ENCODE assay signal across 22 cellular contexts in the genomic region with DNA sequence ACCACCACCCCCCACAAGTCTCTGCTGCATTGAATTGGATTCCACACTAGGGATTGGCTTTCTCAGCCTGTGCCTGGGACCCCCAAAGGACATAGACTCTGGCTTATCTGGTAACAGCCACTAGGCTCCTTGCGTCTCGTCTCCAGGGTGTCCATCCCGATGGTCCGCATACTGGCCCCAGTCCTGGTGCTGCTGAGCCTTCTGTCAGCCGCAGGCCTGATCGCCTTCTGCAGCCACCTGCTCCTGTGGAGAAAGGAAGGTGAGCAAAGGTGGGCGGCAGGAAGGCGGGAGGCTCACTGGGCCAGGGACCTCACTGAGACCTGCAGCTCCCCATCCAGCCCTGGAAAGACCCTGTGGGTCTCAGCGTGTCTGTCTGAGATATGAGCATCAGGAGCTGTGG. TPM values are rescaled to one million over a fixed set of nuclear protein-coding genes. Genes with fewer than 3 reads are reported as not detected.
DNase-seq lines count a peak whose midpoint lies in the region; ATAC-seq, FAIRE-seq and TF ChIP-seq lines count a peak whose summit lies in the region.
"Had no signal": no experiment of that assay in that cellular context is flagged by ENCODE, and none has a peak within 500 bp of the region (broad histone marks: within the 10 kb centered on the region; RNA-seq: fewer than 3 reads in every experiment).

No MANE protein-coding gene starts in this region.

- H3K4me1 ChIP-seq in NT2/D1 (ENCODE audit: insufficient read depth, insufficient read length): peaks cover 10% of the 10 kb centered on the region
- H3K4me1 ChIP-seq in neuronal stem cell (ENCODE audit: control insufficient read depth in 2 of 2, insufficient read depth in 1 of 2, low read depth in 1 of 2, low read length in 2 of 2): peaks cover 4 to 9% of the 10 kb centered on the region in 2 donors
- H3K4me1 ChIP-seq: BE2C had no signal

- no peak for ATAC-seq in HG03039 (IDR thresholded peaks at IDR 0.05; ENCODE audit: unreplicated experiment)
- ATAC-seq: GM12878 had no signal

- no peak overlapping the region for H3K14ac ChIP-seq in neuronal stem cell (ENCODE audit: low read length)

- no peak overlapping the region for H2BK120ac ChIP-seq in neuronal stem cell (ENCODE audit: low read depth, low read length)

- no peak overlapping the region for H4K8ac ChIP-seq in neuronal stem cell (ENCODE audit: low read depth, low read length)

- TF ChIP-seq CTCF in D721Med (IDR thresholded peaks at IDR 0.05; ENCODE audit: insufficient read depth, missing control alignments): no peak

- H3K9me3 ChIP-seq in NT2/D1 (ENCODE audit: insufficient read depth, low read length) (no peaks in the 10 kb centered on the region), neuronal stem cell (replicated peaks in 1 of 2; ENCODE audit: control insufficient read depth in 2 of 2, insufficient read depth in 1 of 2, low read depth in 1 of 2, low read length in 2 of 2) (no peaks in the 10 kb centered on the region)
- H3K9me3 ChIP-seq: BE2C had no signal

- H2BK5ac ChIP-seq in neuronal stem cell (ENCODE audit: low read length): no peak overlapping the region

- H3K4me3 ChIP-seq in NT2/D1 (ENCODE audit: insufficient read length, low read depth): no peak overlapping the region
- H3K4me3 ChIP-seq in neuronal stem cell (ENCODE audit: low read length in 2 of 2): no peak overlapping the region
- H3K4me3 ChIP-seq: GM12878 had no signal

- no peak overlapping the region for H3K4me2 ChIP-seq in neuronal stem cell (ENCODE audit: insufficient read depth, low read length, poor library complexity, severe bottlenecking)

- no peaks in the 10 kb centered on the region for H3K79me1 ChIP-seq in neuronal stem cell (ENCODE audit: low read depth, low read length)

- H2BK12ac ChIP-seq in neuronal stem cell (ENCODE audit: low read length): no peak overlapping the region

- no peak overlapping the region for H2AFZ ChIP-seq in neuronal stem cell (ENCODE audit: low read length)

- DNase-seq in D341Med (ENCODE audit: low spot score) (peak; percentile 30), G401 (ENCODE audit: low spot score) (peak; percentile 37), NT2/D1 (ENCODE audit: low read depth, low spot score) (no peak), neuronal stem cell (ENCODE audit: low spot score) (no peak), D721Med (ENCODE audit: insufficient read length, low spot score) (no peak), mesenteric fat pad (ENCODE audit: low spot score) (no peak)
- no peak for DNase-seq in stimulated activated CD4-positive, alpha-beta T cell treated with anti-CD3 and anti-CD28 coated beads, Interleukin-2, amount 100 ng/mL, for 24 hours
- DNase-seq: ACHN; BE2C; C1 segment of cervical spinal cord; CD4-positive, CD25-positive, alpha-beta regulatory T cell; CD8-positive, alpha-beta memory T cell; COR-L47; DMS153; DMS79; GF-D8; GOT3; H9 had no signal

- no CpG with 5 or more reads among the region's 9 CpGs for WGBS in neuronal stem cell (ENCODE audit: extremely low coverage in 2 of 2, insufficient read length in 2 of 2, insufficient replicate concordance in 1 of 2), 2 donors

- H3K9ac ChIP-seq in NT2/D1 (ENCODE audit: insufficient read length, low read depth) (peak overlapping the region; percentile 16), neuronal stem cell (ENCODE audit: low read depth, low read length, poor library complexity) (no peak overlapping the region)

- H2BK15ac ChIP-seq in neuronal stem cell (ENCODE audit: low read length): no peak overlapping the region

- peak overlapping the region; percentile 6 for H3K18ac ChIP-seq in neuronal stem cell (ENCODE audit: low read length)

- H3K23ac ChIP-seq in neuronal stem cell (ENCODE audit: low read depth, low read length, poor library complexity): no peak overlapping the region

- H4K91ac ChIP-seq in neuronal stem cell (ENCODE audit: low read depth, low read length, poor library complexity): no peak overlapping the region

- H2AK5ac ChIP-seq in neuronal stem cell (ENCODE audit: low read depth, low read length): no peak overlapping the region

- in situ Hi-C loops in G401 (cut with HindIII; ENCODE audit: low sequenced_read_pairs): no loop called here

- no peak overlapping the region for H3K27ac ChIP-seq in neuronal stem cell (replicated peaks; ENCODE audit: low read length)

- H3K36me3 ChIP-seq in NT2/D1 (ENCODE audit: insufficient read depth, insufficient read length, low read length): no peaks in the 10 kb centered on the region
- no peaks in the 10 kb centered on the region for H3K36me3 ChIP-seq in neuronal stem cell (replicated peaks in 1 of 2; ENCODE audit: control insufficient read depth in 2 of 2, insufficient read depth in 2 of 2, low read length in 2 of 2)
- H3K36me3 ChIP-seq: BE2C had no signal

- H3K4ac ChIP-seq in neuronal stem cell (ENCODE audit: low read length): no peak overlapping the region

- H3K27me3 ChIP-seq in NT2/D1 (ENCODE audit: insufficient read depth, insufficient read length) (peaks cover 3% of the 10 kb centered on the region), neuronal stem cell (ENCODE audit: control insufficient read depth in 3 of 3, insufficient read depth in 3 of 3, low read depth in 1 of 3, low read length in 3 of 3) (peaks cover 0 to 58% (median 0%) of the 10 kb centered on the region in 3 experiments)
- H3K27me3 ChIP-seq: BE2C had no signal

- no peak for FAIRE-seq in D721Med (lab: Jason Lieb, UNC)
- FAIRE-seq: A204.1, GM12878 had no signal

RNA-seq across cellular contexts. Expression of gene CD300LG, which starts 8.1 kb away (rescaled TPM):
- 0.31 TPM in 1 of 2 replicates, not detected in the other for total RNA-seq in G401 (2014; rRNA removed; shearing (Covaris generic))
- polyA plus RNA-seq in neuronal stem cell (2013, experiment 1 of 2): 0.04 TPM
- polyA plus RNA-seq in neuronal stem cell (2013, experiment 2 of 2): 0.03 TPM
- total RNA-seq in mesenteric fat pad: 121 TPM
- total RNA-seq: CD4-positive, CD25-positive, alpha-beta regulatory T cell; CD8-positive, alpha-beta memory T cell; GM12878; H9; HT-29 had no signal
- polyA plus RNA-seq: CD4-positive, CD25-positive, alpha-beta regulatory T cell; CD8-positive, alpha-beta memory T cell; GM12878 had no signal

RNA-seq across cellular contexts. Expression of gene MPP3, which starts 22.1 kb away (rescaled TPM):
- total RNA-seq in G401 (2014; rRNA removed; shearing (Covaris generic)): 2.1 and 2.2 TPM in 2 replicates
- polyA plus RNA-seq in neuronal stem cell (2013, experiment 1 of 2): 5.1 TPM
- polyA plus RNA-seq in neuronal stem cell (2013, experiment 2 of 2): 5.9 TPM
- total RNA-seq in mesenteric fat pad: 22.3 TPM
- total RNA-seq: CD4-positive, CD25-positive, alpha-beta regulatory T cell; GM12878 had no signal
- polyA plus RNA-seq: CD4-positive, CD25-positive, alpha-beta regulatory T cell; CD8-positive, alpha-beta memory T cell; GM12878 had no signal

RNA-seq across cellular contexts. Expression of gene MPP2, which starts 52.3 kb away (rescaled TPM):
- total RNA-seq in G401 (2014; rRNA removed; shearing (Covaris generic)): 58.8 and 82.5 TPM in 2 replicates
- 13.6 TPM for polyA plus RNA-seq in neuronal stem cell (2013, experiment 1 of 2)
- polyA plus RNA-seq in neuronal stem cell (2013, experiment 2 of 2): 14.1 TPM
- 2.3 TPM for total RNA-seq in mesenteric fat pad

Comparison
In these comparisons a context has a peak if more than half of its experiments do, and no peak if none do; other contexts are left out.
1. DNase-seq: peak in D341Med (single experiment) and G401 (single experiment); none in NT2/D1 (single experiment), neuronal stem cell (single experiment), D721Med (single experiment), mesenteric fat pad (single experiment) and stimulated activated CD4-positive, alpha-beta T cell treated with anti-CD3 and anti-CD28 coated beads, Interleukin-2, amount 100 ng/mL, for 24 hours (0 of 2).
2. RNA of gene CD300LG, which starts 8.1 kb away (total RNA-seq): 121 TPM in mesenteric fat pad (single experiment); 0.31 TPM in G401; every median in the first group is over 10 times any median in the second.
3. RNA of gene MPP2, which starts 52.3 kb away (total RNA-seq): 58.8 to 82.5 TPM in G401; 2.3 TPM in mesenteric fat pad (single experiment); every median in the first group is over 10 times any median in the second.